Comparison of ENCODE assay signal across 8 cellular contexts in genomic region chr2:195657634-195658540, GRCh38. TPM values are rescaled to one million over a fixed set of nuclear protein-coding genes. Genes with fewer than 3 reads are reported as not detected.
DNase-seq lines count a peak whose midpoint lies in the region; ATAC-seq and TF ChIP-seq lines count a peak whose summit lies in the region.

No MANE protein-coding gene starts in this region.

- H3K79me1 ChIP-seq in neuronal stem cell (ENCODE audit: low read depth, low read length): peaks cover 2% of the 10 kb centered on the region

- no peak overlapping the region for H2BK15ac ChIP-seq in neuronal stem cell (ENCODE audit: low read length)

- H3K18ac ChIP-seq in neuronal stem cell (ENCODE audit: low read length): peak overlapping the region; percentile 100

- H2BK120ac ChIP-seq in neuronal stem cell (ENCODE audit: low read depth, low read length): no peak overlapping the region

- peak overlapping the region; percentile 90 for H2AFZ ChIP-seq in neuronal stem cell (ENCODE audit: low read length)

- peak; percentile 53 for TF ChIP-seq POLR2A in Raji (IDR thresholded peaks at IDR 0.05; ENCODE audit: insufficient read depth, low read depth, low read length)

- peak overlapping the region; percentile 99 for H2BK5ac ChIP-seq in neuronal stem cell (ENCODE audit: low read length)

- peak overlapping the region; percentile 72 for H4K91ac ChIP-seq in neuronal stem cell (ENCODE audit: low read depth, low read length, poor library complexity)

- no peak overlapping the region for H2BK12ac ChIP-seq in neuronal stem cell (ENCODE audit: low read length)

- H3K4me2 ChIP-seq in neuronal stem cell (ENCODE audit: insufficient read depth, low read length, poor library complexity, severe bottlenecking): peak overlapping the region; percentile 43

- H4K8ac ChIP-seq in neuronal stem cell (ENCODE audit: low read depth, low read length): peak overlapping the region; percentile 43

- H3K4me1 ChIP-seq in foreskin keratinocyte (peaks cover 6% of the 10 kb centered on the region), neuronal stem cell (ENCODE audit: control insufficient read depth in 2 of 2, insufficient read depth in 1 of 2, low read depth in 1 of 2, low read length in 2 of 2) (peaks cover 4 to 5% of the 10 kb centered on the region in 2 donors)

- H3K4ac ChIP-seq in neuronal stem cell (ENCODE audit: low read length): no peak overlapping the region

- no peaks in the 10 kb centered on the region for H3K9me3 ChIP-seq in neuronal stem cell (replicated peaks in 1 of 2; ENCODE audit: control insufficient read depth in 2 of 2, insufficient read depth in 1 of 2, low read depth in 1 of 2, low read length in 2 of 2)

- peak overlapping the region; percentile 94 for H2AK5ac ChIP-seq in neuronal stem cell (ENCODE audit: low read depth, low read length)

- H3K27ac ChIP-seq in foreskin keratinocyte (peak overlapping the region; percentile 70), neuronal stem cell (replicated peaks; ENCODE audit: low read length) (peak overlapping the region; percentile 83)

- H3K4me3 ChIP-seq in neuronal stem cell (ENCODE audit: low read length in 2 of 2): peak overlapping the region; percentile 68 to 98

- H3K9ac ChIP-seq in neuronal stem cell (ENCODE audit: low read depth, low read length, poor library complexity): peak overlapping the region; percentile 98

- H3K27me3 ChIP-seq in foreskin keratinocyte: no peaks in the 10 kb centered on the region
- no peaks in the 10 kb centered on the region for H3K27me3 ChIP-seq in neuronal stem cell (ENCODE audit: control insufficient read depth in 3 of 3, insufficient read depth in 3 of 3, low read depth in 1 of 3, low read length in 3 of 3)

- DNase-seq in COR-L47 (lab: John Stamatoyannopoulos, UW) (peak; percentile 31), HT1080 (ENCODE audit: low read depth) (peak; percentile 67), foreskin keratinocyte (peak in 1 of 2 donors; percentile 66), neuronal stem cell (ENCODE audit: low spot score) (peak; percentile 35), stromal cell of bone marrow (ENCODE audit: low read depth) (peak; percentile 52)
- DNase-seq in activated effector memory CD4-positive, alpha-beta T cell treated with anti-CD3 and anti-CD28 coated beads, Interleukin-2, amount 50 U/mL, for 16 hours: peak; percentile 86

- peak overlapping the region; percentile 98 for H3K23ac ChIP-seq in neuronal stem cell (ENCODE audit: low read depth, low read length, poor library complexity)

- ATAC-seq in GM21360 (IDR thresholded peaks at IDR 0.05; ENCODE audit: unreplicated experiment) (peak; percentile 30), foreskin keratinocyte (peak; percentile 16)

- H3K14ac ChIP-seq in neuronal stem cell (ENCODE audit: low read length): peak overlapping the region; percentile 97

- H3K36me3 ChIP-seq in neuronal stem cell (replicated peaks in 1 of 2; ENCODE audit: control insufficient read depth in 2 of 2, insufficient read depth in 2 of 2, low read length in 2 of 2): peaks cover 0 to 11% of the 10 kb centered on the region in 2 donors

- TF ChIP-seq CTCF in foreskin keratinocyte (conservative IDR thresholded peaks at IDR 0.05): no peak

- WGBS in neuronal stem cell (ENCODE audit: extremely low coverage in 2 of 2, insufficient read length in 2 of 2, insufficient replicate concordance in 1 of 2), 2 donors: no CpG with 5 or more reads among the region's 66 CpGs

RNA-seq across cellular contexts. Expression of gene SLC39A10, which starts 0.9 kb away (rescaled TPM):
- total RNA-seq in HT1080 (2014; rRNA removed; shearing (Covaris generic)): 19.3 and 23.0 TPM in 2 replicates
- 20.4 and 24.9 TPM in 2 replicates for polyA plus RNA-seq in HT1080 (2015; cell fraction: cytosol; rRNA removed)
- polyA plus RNA-seq in HT1080 (2015; cell fraction: nucleus; rRNA removed): 70.2 and 81.8 TPM in 2 replicates
- 22.5 and 25.6 TPM in 2 replicates for total RNA-seq in foreskin keratinocyte
- 4.0 and 4.7 TPM in 2 replicates for polyA plus RNA-seq in foreskin keratinocyte
- polyA plus RNA-seq in neuronal stem cell (2013, experiment 1 of 2): 86.7 TPM
- polyA plus RNA-seq in neuronal stem cell (2013, experiment 2 of 2): 88.5 TPM
